In genomic region chr14:59358105-59358504, GRCh38 we compare ENCODE assay signal across 9 cellular contexts.
DNase-seq lines count a peak whose midpoint lies in the region; ATAC-seq and TF ChIP-seq lines count a peak whose summit lies in the region.
"Had no signal": no experiment of that assay in that cellular context is flagged by ENCODE, and none has a peak within 500 bp of the region (broad histone marks: within the 10 kb centered on the region; RNA-seq: fewer than 3 reads in every experiment).

No MANE protein-coding gene starts in this region.

- H2BK15ac ChIP-seq in IMR-90 (ENCODE audit: low read depth, low read length), result no peak overlapping the region

- no peak overlapping the region for H3K18ac ChIP-seq in IMR-90 (ENCODE audit: low read depth, low read length)

- no peak overlapping the region for H2AK5ac ChIP-seq in IMR-90 (ENCODE audit: low read depth, low read length)

- no peaks in the 10 kb centered on the region for H4K20me1 ChIP-seq in IMR-90 (ENCODE audit: insufficient read depth, low read length)

- H2BK5ac ChIP-seq in IMR-90 (ENCODE audit: low read depth, low read length, poor library complexity, severe bottlenecking), result no peak overlapping the region

- no peak overlapping the region for H2AK9ac ChIP-seq in IMR-90 (replicated peaks; ENCODE audit: low read depth, low read length, poor library complexity)

- no peak overlapping the region for H4K91ac ChIP-seq in IMR-90 (ENCODE audit: insufficient read depth, low read depth, low read length)

- intact Hi-C loops in IMR-90 (cut with micrococcal nuclease), result no loop called here
- intact Hi-C loops in transverse colon (cut with DNase I; ENCODE audit: low total_unique reads), result no loop called here

- BruUV-seq in IMR-90 (replicated peaks; lab: Mats Ljungman, UMichigan), result no TSS peak

- H3K14ac ChIP-seq in IMR-90 (replicated peaks; ENCODE audit: low read depth, low read length), result no peak overlapping the region

- H3K23ac ChIP-seq in IMR-90 (ENCODE audit: low read depth, low read length), result peak overlapping the region; percentile 22; the same call in 1 of the 2 replicates

- TF ChIP-seq CTCF in IMR-90 (conservative IDR thresholded peaks at IDR 0.05; ENCODE audit: low read depth, low read length) (no peak), transverse colon (IDR thresholded peaks at IDR 0.05) (no peak)

- POLR2A ChIA-PET in IMR-90 (lab: Charles Lee; ENCODE audit: unreplicated experiment), result no interaction called here

- ATAC-seq in IMR-90 (ENCODE audit: low read depth) (no peak), HG03432 (IDR thresholded peaks at IDR 0.05; ENCODE audit: unreplicated experiment) (no peak), GM18511 (IDR thresholded peaks at IDR 0.05; ENCODE audit: unreplicated experiment) (no peak)

- TF ChIP-seq POLR2A in IMR-90 (IDR thresholded peaks at IDR 0.05; ENCODE audit: low read depth, low read length) (no peak), transverse colon (IDR thresholded peaks at IDR 0.05) (no peak), erythroblast (IDR thresholded peaks at IDR 0.05; ENCODE audit: low read length) (no peak)

- H3K4me3 ChIP-seq in IMR-90 (ENCODE audit: insufficient read depth, low read depth, low read length) (no peak overlapping the region), transverse colon (no peak overlapping the region)

- H3K9me3 ChIP-seq in IMR-90 (ENCODE audit: control insufficient read depth, insufficient read depth, low read length) (no peaks in the 10 kb centered on the region), transverse colon (no peaks in the 10 kb centered on the region)

- peaks cover 9% of the 10 kb centered on the region for H3K9me1 ChIP-seq in IMR-90 (ENCODE audit: insufficient read depth, low read length)

- H4K5ac ChIP-seq in IMR-90 (ENCODE audit: low read depth, low read length), result no peak overlapping the region

- TF ChIP-seq RAD21 in IMR-90 (IDR thresholded peaks at IDR 0.05; ENCODE audit: low read length), result no peak

- no peak for TF ChIP-seq EP300 in transverse colon (IDR thresholded peaks at IDR 0.05; ENCODE audit: low read depth)

- H3K36me3 ChIP-seq in IMR-90 (ENCODE audit: control insufficient read depth, insufficient read depth, low read length) (peaks cover 9% of the 10 kb centered on the region), transverse colon (peaks cover 0 to 29% (median 5%) of the 10 kb centered on the region in 4 donors)

- dilution Hi-C loops in IMR-90 (cut with HindIII; ENCODE audit: low sequenced_read_pairs, unreplicated experiment), result no loop called here

- H3K79me1 ChIP-seq in IMR-90 (ENCODE audit: low read depth in 1 of 2, low read length in 2 of 2), result no peaks in the 10 kb centered on the region; a peak in 1 of 4 replicates

- H3K4me1 ChIP-seq in IMR-90 (ENCODE audit: control insufficient read depth, insufficient read depth, low read length), result peaks cover 13% of the 10 kb centered on the region
- H3K4me1 ChIP-seq in transverse colon, result peaks cover 15 to 41% (median 39%) of the 10 kb centered on the region in 4 donors

- no peak overlapping the region for H4K8ac ChIP-seq in IMR-90 (ENCODE audit: low read depth in 2 of 2, low read length in 2 of 2)

- H2BK20ac ChIP-seq in IMR-90 (ENCODE audit: low read depth, low read length), result no peak overlapping the region

- H3K27me3 ChIP-seq in IMR-90 (ENCODE audit: control insufficient read depth, insufficient read depth, low read length) (no peaks in the 10 kb centered on the region), transverse colon (no peaks in the 10 kb centered on the region)

- H3K9ac ChIP-seq in IMR-90 (ENCODE audit: low read depth, low read length), result no peak overlapping the region

- in situ Hi-C loops in IMR-90 (cut with MboI; ENCODE audit: low sequenced_read_pairs), result no loop called here
- in situ Hi-C loops in transverse colon (cut with MboI; ENCODE audit: low pct_ligation_motif_present in 1 of 4, low pct_unique_long_range_greater_than_20kb in 1 of 4, low sequenced_read_pairs in 3 of 4), result no loop called here

- H2AFZ ChIP-seq in IMR-90 (replicated peaks; ENCODE audit: low read length, poor library complexity), result peak overlapping the region; percentile 9

- no peak overlapping the region for H3K56ac ChIP-seq in IMR-90 (ENCODE audit: extremely low read depth, insufficient read depth, low read length)

- CTCF ChIA-PET in IMR-90 (lab: Yijun Ruan, JAX), result no interaction called here

- WGBS in IMR-90 (ENCODE audit: extremely low coverage in 2 of 2, insufficient read length in 1 of 2), 2 experiments, result no CpG with 5 or more reads among the region's 1 CpG
- 70% methylated on average over 1 of the region's 1 CpG; no CpG with 5 or more reads in 1 of the 2 donors for WGBS in transverse colon (ENCODE audit: low coverage in 1 of 2), 2 donors

- no peak overlapping the region for H3K4ac ChIP-seq in IMR-90 (ENCODE audit: low read depth, low read length)

- H3K27ac ChIP-seq in IMR-90 (ENCODE audit: insufficient read depth, low read length) (no peak overlapping the region), transverse colon (peak overlapping the region; percentile 43 to 74 (median 61))

- no peak overlapping the region for H3K4me2 ChIP-seq in IMR-90 (ENCODE audit: low read depth, low read length)

- no peak overlapping the region for H2BK120ac ChIP-seq in IMR-90 (ENCODE audit: low read depth, low read length)

- DNase-seq in IMR-90 (peak; percentile 67), UCSD-AML1 (lab: John Stamatoyannopoulos, UW; ENCODE audit: unreplicated experiment) (peak; percentile 18), hepatic stellate cell (ENCODE audit: low spot score) (peak; percentile 19), transverse colon (no peak), Ammon's horn (ENCODE audit: low spot score) (no peak), erythroblast (lab: John Stamatoyannopoulos, UW) (no peak)
- DNase-seq: activated naive CD8-positive, alpha-beta T cell treated with anti-CD3 and anti-CD28 coated beads, Interleukin-2, amount 10 ng/mL, durations not matched to agents 7 days and 5 days had no signal

TF ChIP-seq in IMR-90, 13 proteins besides CTCF, POLR2A, EP300 and RAD21:
- TF ChIP-seq CEBPB (IDR thresholded peaks at IDR 0.05; ENCODE audit: low read depth, low read length), result peak; percentile 65
- no peak for TF ChIP-seq SMC3 (IDR thresholded peaks at IDR 0.05; ENCODE audit: low read depth, low read length)

Comparison
In these comparisons a context has a peak if more than half of its experiments do, and no peak if none do; other contexts are left out.
1. DNase-seq: peak in IMR-90 (single experiment), UCSD-AML1 (single experiment) and hepatic stellate cell (single experiment); none in transverse colon (single experiment), Ammon's horn (single experiment) and erythroblast (0 of 2).